In genomic region chr17:7705269-7706255, GRCh38 we compare ENCODE assay signal across 1 cellular context.
TF ChIP-seq lines count a peak whose summit lies in the region.

No MANE protein-coding gene starts in this region.

TF ChIP-seq in GM23338, 12 proteins besides CTCF, POLR2A, EP300 and RAD21 (continued from another document):
- TF ChIP-seq ZNF462 (CRISPR knock-in tag; IDR thresholded peaks at IDR 0.05), result no peak
TF ChIP-seq in GM23338: peak in this region for 0.
